In genomic region chr16:3459401-3460090, GRCh38 we compare ENCODE assay signal across 9 cellular contexts. TPM values are rescaled to one million over a fixed set of nuclear protein-coding genes. Genes with fewer than 3 reads are reported as not detected.
A peak's percentile ranks its signal among the peaks of the same experiment; 100 is the strongest.
DNase-seq lines count a peak whose midpoint lies in the region; ATAC-seq and TF ChIP-seq lines count a peak whose summit lies in the region.
"Had no signal": no experiment of that assay in that cellular context is flagged by ENCODE, and none has a peak within 500 bp of the region (broad histone marks: within the 10 kb centered on the region; RNA-seq: fewer than 3 reads in every experiment).

No MANE protein-coding gene starts in this region.

- peaks cover 53% of the 10 kb centered on the region for H4K20me1 ChIP-seq in hepatocyte (ENCODE audit: insufficient read depth, poor library complexity, severe bottlenecking)

- no peaks in the 10 kb centered on the region for H3K9me2 ChIP-seq in hepatocyte (replicated peaks; ENCODE audit: insufficient read depth)

- H2AFZ ChIP-seq in hepatocyte: no peak overlapping the region

- H3K9me3 Mint-ChIP-seq in HFFc6: no peaks in the 10 kb centered on the region
- no peaks in the 10 kb centered on the region for H3K9me3 Mint-ChIP-seq in activated CD8-positive, alpha-beta T cell treated with anti-CD3 and anti-CD28 coated beads for 36 hours
- H3K9me3 Mint-ChIP-seq in stimulated activated naive B cell treated with anti-CD40 and anti-IgM and Interleukin-4, amounts not matched to agents 10 μg/mL and 1 μg/mL and 100 μg/mL, for 72 hours: no peaks in the 10 kb centered on the region

- peaks cover 48% of the 10 kb centered on the region for H3K4me1 Mint-ChIP-seq in HFFc6 (ENCODE audit: low read depth)
- peaks cover 50% of the 10 kb centered on the region for H3K4me1 Mint-ChIP-seq in activated CD8-positive, alpha-beta T cell treated with anti-CD3 and anti-CD28 coated beads for 36 hours (ENCODE audit: low read depth)
- H3K4me1 Mint-ChIP-seq in stimulated activated naive B cell treated with anti-CD40 and anti-IgM and Interleukin-4, amounts not matched to agents 10 μg/mL and 1 μg/mL and 100 μg/mL, for 72 hours: peaks cover 30 to 51% of the 10 kb centered on the region in 2 donors

- peak overlapping the region; percentile 91 for H3K4me2 ChIP-seq in hepatocyte

- peak overlapping the region; percentile 98 for H3K27ac ChIP-seq in hepatocyte

- no peaks in the 10 kb centered on the region; the same call in 1 of the 2 replicates for H3K27me3 Mint-ChIP-seq in HFFc6 (ENCODE audit: insufficient read depth)
- no peaks in the 10 kb centered on the region for H3K27me3 Mint-ChIP-seq in activated CD8-positive, alpha-beta T cell treated with anti-CD3 and anti-CD28 coated beads for 36 hours
- H3K27me3 Mint-ChIP-seq in stimulated activated naive B cell treated with anti-CD40 and anti-IgM and Interleukin-4, amounts not matched to agents 10 μg/mL and 1 μg/mL and 100 μg/mL, for 72 hours: no peaks in the 10 kb centered on the region

- 35% methylated on average over 9 of the region's 9 CpGs for WGBS in hepatocyte (ENCODE audit: low lambda C conversion rate, missing lambda C conversion rate)

- H3K4me1 ChIP-seq in hepatocyte (ENCODE audit: insufficient read depth): peaks cover 10% of the 10 kb centered on the region

- peak; percentile 10 for ATAC-seq in activated CD8-positive, alpha-beta T cell treated with anti-CD3 and anti-CD28 coated beads for 36 hours
- ATAC-seq in stimulated activated naive B cell treated with anti-CD40 and anti-IgM and Interleukin-4, amounts not matched to agents 10 μg/mL and 1 μg/mL and 100 μg/mL, for 72 hours (replicated peaks): no peak

- H3K27me3 ChIP-seq in hepatocyte: no peaks in the 10 kb centered on the region

- DNase-seq in HFFc6 (peak; percentile 65), hepatocyte (ENCODE audit: low spot score) (peak; percentile 51), kidney glomerular epithelial cell (lab: John Stamatoyannopoulos, UW) (no peak), NOMO-1 treated with dmso at 0.1 percent for 144 hours (lab: John Stamatoyannopoulos, UW; ENCODE audit: unreplicated experiment) (no peak), midbrain (lab: John Stamatoyannopoulos, UW) (no peak)
- DNase-seq in activated CD8-positive, alpha-beta T cell treated with anti-CD3 and anti-CD28 coated beads for 36 hours: peak; percentile 60
- DNase-seq in stimulated activated naive B cell treated with anti-CD40 and anti-IgM and Interleukin-4, amounts not matched to agents 10 μg/mL and 1 μg/mL and 100 μg/mL, for 72 hours: no peak
- DNase-seq: NCI-H2081 treated with DMSO at 0.1 percent for 48 hours had no signal

- H3K4me3 ChIP-seq in hepatocyte: peak overlapping the region; percentile 0

- peak overlapping the region; percentile 94 for H3K4me3 Mint-ChIP-seq in HFFc6
- H3K4me3 Mint-ChIP-seq in activated CD8-positive, alpha-beta T cell treated with anti-CD3 and anti-CD28 coated beads for 36 hours: peak overlapping the region; percentile 85
- H3K4me3 Mint-ChIP-seq in stimulated activated naive B cell treated with anti-CD40 and anti-IgM and Interleukin-4, amounts not matched to agents 10 μg/mL and 1 μg/mL and 100 μg/mL, for 72 hours: peak overlapping the region; percentile 88 to 89

- no peaks in the 10 kb centered on the region for H3K9me3 ChIP-seq in hepatocyte (ENCODE audit: low read depth)

- H3K36me3 ChIP-seq in hepatocyte (replicated peaks; ENCODE audit: insufficient read depth, low read depth): no peaks in the 10 kb centered on the region

- TF ChIP-seq CTCF in HFFc6 (IDR thresholded peaks at IDR 0.05) (no peak), hepatocyte (IDR thresholded peaks at IDR 0.05; ENCODE audit: poor library complexity) (no peak)
- no peak for TF ChIP-seq CTCF in activated CD8-positive, alpha-beta T cell treated with anti-CD3 and anti-CD28 coated beads for 36 hours (IDR thresholded peaks at IDR 0.05)

- POLR2A ChIA-PET in activated CD8-positive, alpha-beta T cell treated with anti-CD3 and anti-CD28 coated beads for 36 hours (lab: Charles Lee): interaction anchor here (1.1 kb wide), 1 partner anchor 193 kb away, joined by 3 read pairs; no protein-coding TSS in a partner anchor

- CTCF ChIA-PET in activated CD8-positive, alpha-beta T cell treated with anti-CD3 and anti-CD28 coated beads for 36 hours (lab: Charles Lee): interaction anchor here (0.9 to 1.7 kb wide), 3 partner anchors 42 to 193 kb away, joined by 3 to 4 read pairs (median 4); partner anchors contain the start of gene CLUAP1

- H3K27ac Mint-ChIP-seq in HFFc6: peak overlapping the region; percentile 96
- H3K27ac Mint-ChIP-seq in activated CD8-positive, alpha-beta T cell treated with anti-CD3 and anti-CD28 coated beads for 36 hours: peak overlapping the region; percentile 90
- peak overlapping the region; percentile 95 for H3K27ac Mint-ChIP-seq in stimulated activated naive B cell treated with anti-CD40 and anti-IgM and Interleukin-4, amounts not matched to agents 10 μg/mL and 1 μg/mL and 100 μg/mL, for 72 hours

- peaks cover 4% of the 10 kb centered on the region; the same call in 1 of the 2 replicates for H3K36me3 Mint-ChIP-seq in HFFc6 (ENCODE audit: low read depth)
- peaks cover 6% of the 10 kb centered on the region for H3K36me3 Mint-ChIP-seq in activated CD8-positive, alpha-beta T cell treated with anti-CD3 and anti-CD28 coated beads for 36 hours (ENCODE audit: low read depth)
- H3K36me3 Mint-ChIP-seq in stimulated activated naive B cell treated with anti-CD40 and anti-IgM and Interleukin-4, amounts not matched to agents 10 μg/mL and 1 μg/mL and 100 μg/mL, for 72 hours: peaks cover 2 to 3% of the 10 kb centered on the region in 2 donors

- intact Hi-C loops in activated CD8-positive, alpha-beta T cell treated with anti-CD3 and anti-CD28 coated beads for 36 hours (cut with micrococcal nuclease): loop anchor here (5.0 kb wide), 1 partner anchor 177 kb away; the partner anchor contains the start of gene ZNF263

- H3K79me2 ChIP-seq in hepatocyte: peaks cover 66% of the 10 kb centered on the region

RNA-seq across cellular contexts. Expression of gene NAA60, which starts 16.1 kb away (rescaled TPM):
- total RNA-seq in HFFc6 (2021; fragmentation: NEBNext Ultra II Directional; extraction: Animal tissue kit (Norgen Biotek cat#: 25700)): 10 to 100 TPM; 30.7 to 44.6 (median 34.6) TPM
- 10 to 100 TPM; 24.6 TPM for total RNA-seq in activated CD8-positive, alpha-beta T cell treated with anti-CD3 and anti-CD28 coated beads for 36 hours
- total RNA-seq in hepatocyte: 34.6 and 47.2 TPM in 2 replicates
- 67.9 and 82.4 TPM in 2 replicates for polyA plus RNA-seq in hepatocyte

RNA-seq across cellular contexts. Expression of gene ZNF597, which starts 16.2 kb away (rescaled TPM):
- total RNA-seq in HFFc6 (2021; fragmentation: NEBNext Ultra II Directional; extraction: Animal tissue kit (Norgen Biotek cat#: 25700)): 1 to 10 TPM; 1.6 to 2.3 (median 1.8) TPM
- total RNA-seq in activated CD8-positive, alpha-beta T cell treated with anti-CD3 and anti-CD28 coated beads for 36 hours: 1 to 10 TPM; 1.6 to 1.8 TPM
- total RNA-seq in hepatocyte: 3.5 and 4.0 TPM in 2 replicates
- polyA plus RNA-seq in hepatocyte: 1.2 and 2.1 TPM in 2 replicates

RNA-seq across cellular contexts. Expression of gene C16orf90, which starts 35.7 kb away (rescaled TPM):
- not detected for total RNA-seq in HFFc6 (2021; fragmentation: NEBNext Ultra II Directional; extraction: Animal tissue kit (Norgen Biotek cat#: 25700))
- not detected for total RNA-seq in activated CD8-positive, alpha-beta T cell treated with anti-CD3 and anti-CD28 coated beads for 36 hours
- not detected in 2 replicates for total RNA-seq in hepatocyte
- polyA plus RNA-seq in hepatocyte: not detected in 2 replicates
- total RNA-seq: lung microvascular endothelial cell had no signal

RNA-seq across cellular contexts. Expression of gene CLUAP1, which starts 41.3 kb away (rescaled TPM):
- 10 to 100 TPM; 22.8 to 28.5 (median 25.8) TPM for total RNA-seq in HFFc6 (2021; fragmentation: NEBNext Ultra II Directional; extraction: Animal tissue kit (Norgen Biotek cat#: 25700))
- 10 to 100 TPM; 10.5 to 11.8 TPM for total RNA-seq in activated CD8-positive, alpha-beta T cell treated with anti-CD3 and anti-CD28 coated beads for 36 hours
- total RNA-seq in hepatocyte: 14.7 and 18.5 TPM in 2 replicates
- polyA plus RNA-seq in hepatocyte: 23.2 and 25.8 TPM in 2 replicates

RNA-seq across cellular contexts. Expression of gene ZNF174, which starts 58.5 kb away (rescaled TPM):
- total RNA-seq in HFFc6 (2021; fragmentation: NEBNext Ultra II Directional; extraction: Animal tissue kit (Norgen Biotek cat#: 25700)): 10 to 100 TPM in 3 of 6 experiments, 1 to 10 TPM in 3; 8.6 to 10.7 (median 10.1) TPM
- total RNA-seq in activated CD8-positive, alpha-beta T cell treated with anti-CD3 and anti-CD28 coated beads for 36 hours: 1 to 10 TPM; 6.7 to 6.9 TPM
- 8.0 TPM in 2 replicates for total RNA-seq in hepatocyte
- 12.3 and 13.5 TPM in 2 replicates for polyA plus RNA-seq in hepatocyte

Comparison
In these comparisons a context has a peak if more than half of its experiments do, and no peak if none do; other contexts are left out.
1. DNase-seq: peak in HFFc6 (single experiment), activated CD8-positive, alpha-beta T cell treated with anti-CD3 and anti-CD28 coated beads for 36 hours (single experiment) and hepatocyte (single experiment); none in stimulated activated naive B cell treated with anti-CD40 and anti-IgM and Interleukin-4, amounts not matched to agents 10 μg/mL and 1 μg/mL and 100 μg/mL, for 72 hours (single experiment), kidney glomerular epithelial cell (single experiment), NOMO-1 treated with dmso at 0.1 percent for 144 hours (single experiment) and midbrain (single experiment).
2. Peak in every context shown above with its lines, with median percentiles within 50 percentile points of each other: H3K27ac Mint-ChIP-seq and H3K4me3 Mint-ChIP-seq.